In the genomic region with DNA sequence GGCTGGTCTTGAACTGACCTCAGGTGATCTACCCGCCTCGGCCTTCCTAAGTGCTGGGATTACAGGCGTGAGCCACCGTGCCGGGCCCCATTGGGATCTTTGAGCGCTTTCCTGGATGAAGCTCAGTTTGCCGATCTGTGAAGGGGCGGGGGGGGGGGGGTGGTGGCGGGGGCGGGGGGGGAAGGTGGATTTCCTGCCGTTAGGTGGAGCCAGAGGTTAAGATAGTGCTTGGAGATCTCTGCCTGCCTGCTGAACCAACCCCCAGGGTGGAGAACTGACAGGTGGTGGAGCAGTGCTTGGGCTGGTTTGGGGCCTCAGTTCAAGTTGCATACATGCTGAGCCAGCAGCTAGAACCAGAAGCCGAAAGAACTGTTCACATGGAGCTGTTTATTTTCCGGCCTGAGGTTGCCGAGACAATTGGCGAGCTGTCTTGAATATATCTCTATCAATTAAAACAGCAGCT, we compare ENCODE assay signal across 8 cellular contexts. TPM values are rescaled to one million over a fixed set of nuclear protein-coding genes. Genes with fewer than 3 reads are reported as not detected.
DNase-seq lines count a peak whose midpoint lies in the region; ATAC-seq, FAIRE-seq and TF ChIP-seq lines count a peak whose summit lies in the region.

No MANE protein-coding gene starts in this region.

- DNase-seq in AG09309 (ENCODE audit: low read depth) (no peak), H54 (ENCODE audit: insufficient read length, low spot score) (peak; percentile 89), NCI-H460 (ENCODE audit: extremely low read depth, low read depth) (peak; percentile 58), lower leg skin (ENCODE audit: low spot score in 2 of 2) (peak in 1 of 2 donors; percentile 88)
- DNase-seq in activated CD4-positive, alpha-beta T cell treated with anti-CD3 and anti-CD28 coated beads, Interleukin-2, amount 50 U/mL, for 1 hour, result peak; percentile 60
- DNase-seq in stimulated activated CD4-positive, alpha-beta T cell treated with anti-CD3 and anti-CD28 coated beads, TNF-alpha, amount 100 ng/mL, for 24 hours (ENCODE audit: low read depth in 3 of 3), result peak; percentile 33 to 63 (median 53)

- H3K4me3 Mint-ChIP-seq in dendritic cell treated with granulocyte-macrophage colony-stimulating factor and Interleukin-4, amounts not matched to agents 40 ng/mL and 50 ng/mL, for 4 days, result peak overlapping the region; percentile 91

- TF ChIP-seq CTCF in AG09309 (IDR thresholded peaks at IDR 0.05; ENCODE audit: control insufficient read depth, insufficient read depth, low read depth, low read length, missing control alignments) (peak; percentile 16), lower leg skin (IDR thresholded peaks at IDR 0.05) (no peak)

- H3K36me3 Mint-ChIP-seq in dendritic cell treated with granulocyte-macrophage colony-stimulating factor and Interleukin-4, amounts not matched to agents 40 ng/mL and 50 ng/mL, for 4 days (ENCODE audit: low read depth), result peaks cover 51% of the 10 kb centered on the region

- intact Hi-C loops in dendritic cell treated with granulocyte-macrophage colony-stimulating factor and Interleukin-4, amounts not matched to agents 40 ng/mL and 50 ng/mL, for 4 days (cut with micrococcal nuclease), result loop anchor here (1.0 kb wide), 1 partner anchor 27 kb away; no protein-coding TSS in a partner anchor
- intact Hi-C loops in lower leg skin (cut with DNase I; ENCODE audit: low total_unique reads), result no loop called here

- H3K27ac Mint-ChIP-seq in dendritic cell treated with granulocyte-macrophage colony-stimulating factor and Interleukin-4, amounts not matched to agents 40 ng/mL and 50 ng/mL, for 4 days, result peak overlapping the region; percentile 88

- H3K4me1 Mint-ChIP-seq in dendritic cell treated with granulocyte-macrophage colony-stimulating factor and Interleukin-4, amounts not matched to agents 40 ng/mL and 50 ng/mL, for 4 days (ENCODE audit: low read depth), result peaks cover 71% of the 10 kb centered on the region

- H3K27me3 Mint-ChIP-seq in dendritic cell treated with granulocyte-macrophage colony-stimulating factor and Interleukin-4, amounts not matched to agents 40 ng/mL and 50 ng/mL, for 4 days, result peaks cover 41% of the 10 kb centered on the region

- WGBS in lower leg skin, 2 donors, result 3 to 4% methylated on average over 6 to 14 of the region's 15 CpGs

- peak overlapping the region; percentile 16 for H3K4me3 ChIP-seq in AG09309 (ENCODE audit: control insufficient read depth, low read depth, low read length)
- H3K4me3 ChIP-seq in lower leg skin (ENCODE audit: low read depth, poor library complexity, severe bottlenecking), result peak overlapping the region; percentile 21

- ATAC-seq in GM19463 (IDR thresholded peaks at IDR 0.05; ENCODE audit: unreplicated experiment), result no peak

- no peaks in the 10 kb centered on the region for H3K9me3 Mint-ChIP-seq in dendritic cell treated with granulocyte-macrophage colony-stimulating factor and Interleukin-4, amounts not matched to agents 40 ng/mL and 50 ng/mL, for 4 days

- FAIRE-seq in H54 (lab: Jason Lieb, UNC), result no peak

- TF ChIP-seq POLR2A in H54 (IDR thresholded peaks at IDR 0.05; ENCODE audit: low read depth, low read length) (no peak), lower leg skin (IDR thresholded peaks at IDR 0.05) (no peak)

RNA-seq across cellular contexts. Expression of a gene that starts 1.7 kb away (rescaled TPM):
- 1.5 and 1.8 TPM in 2 replicates for total RNA-seq in NCI-H460 (2014; rRNA removed; shearing (Covaris generic))
- polyA plus RNA-seq in NCI-H460 (2014; cell fraction: nucleus; rRNA removed), result 1.7 and 4.0 TPM in 2 replicates
- 1 to 10 TPM; 2.2 to 4.2 (median 3.5) TPM for total RNA-seq in lower leg skin

RNA-seq across cellular contexts. Expression of a gene that starts 17.9 kb away (rescaled TPM):
- 14.2 and 14.6 TPM in 2 replicates for total RNA-seq in NCI-H460 (2014; rRNA removed; shearing (Covaris generic))
- polyA plus RNA-seq in NCI-H460 (2014; cell fraction: nucleus; rRNA removed), result 7.3 and 10.4 TPM in 2 replicates
- total RNA-seq in lower leg skin, result 10 to 100 TPM; 15.3 to 21.3 (median 17.7) TPM
